Comparison of ENCODE assay signal across 19 cellular contexts in the genomic region with DNA sequence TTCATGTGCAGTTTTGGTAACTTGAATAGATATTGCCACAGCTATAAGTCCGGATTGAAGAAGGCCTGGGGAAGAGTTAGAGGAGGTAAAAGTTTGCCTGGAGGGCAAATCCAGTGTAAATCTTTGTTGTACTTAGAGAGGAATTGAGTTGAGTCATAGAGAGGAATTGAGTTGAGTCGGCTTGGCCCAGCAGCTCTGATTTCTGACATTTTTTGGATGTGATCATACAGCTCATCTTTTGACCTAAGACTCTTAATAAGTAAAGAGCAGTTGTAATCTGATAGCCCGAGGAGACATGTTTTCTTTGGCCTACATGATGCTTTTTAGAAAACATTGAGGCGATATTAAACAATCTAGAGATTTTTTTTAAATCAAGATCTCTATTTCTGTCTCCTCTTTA. TPM values are rescaled to one million over a fixed set of nuclear protein-coding genes. Genes with fewer than 3 reads are reported as not detected.
DNase-seq lines count a peak whose midpoint lies in the region; ATAC-seq, FAIRE-seq and TF ChIP-seq lines count a peak whose summit lies in the region.
"Had no signal": no experiment of that assay in that cellular context is flagged by ENCODE, and none has a peak within 500 bp of the region (broad histone marks: within the 10 kb centered on the region; RNA-seq: fewer than 3 reads in every experiment).

No MANE protein-coding gene starts in this region.

- H3K27me3 ChIP-seq in bronchial epithelial cell (ENCODE audit: control insufficient read depth, insufficient read depth, low read length) (peaks cover 32% of the 10 kb centered on the region), mesenchymal stem cell (ENCODE audit: control insufficient read depth in 1 of 2, insufficient read depth in 1 of 2, low read length in 2 of 2) (peaks cover 23 to 26% of the 10 kb centered on the region in 2 experiments)
- H3K27me3 ChIP-seq: uterus had no signal

- H4K8ac ChIP-seq in mesenchymal stem cell (ENCODE audit: low read length), result no peak overlapping the region

- H3K4ac ChIP-seq in mesenchymal stem cell (ENCODE audit: low read depth in 1 of 2, low read length in 2 of 2), result no peak overlapping the region

- FAIRE-seq in bronchial epithelial cell (lab: Jason Lieb, UNC), result no peak

- H3K36me3 Mint-ChIP-seq in natural killer cell, result peaks cover 9% of the 10 kb centered on the region

- H2BK120ac ChIP-seq in mesenchymal stem cell (ENCODE audit: low read depth, low read length), result no peak overlapping the region

- no peak overlapping the region for H3K14ac ChIP-seq in mesenchymal stem cell (ENCODE audit: low read length in 2 of 2)

- H3K4me1 ChIP-seq in mesenchymal stem cell (ENCODE audit: control insufficient read depth, insufficient read depth, low read depth, low read length), result peaks cover 31% of the 10 kb centered on the region
- H3K4me1 ChIP-seq: uterus had no signal

- H3K23ac ChIP-seq in mesenchymal stem cell (ENCODE audit: low read length in 2 of 2), result no peak overlapping the region

- TF ChIP-seq CTCF in AG10803 (conservative IDR thresholded peaks at IDR 0.05; ENCODE audit: low read length), result no peak
- TF ChIP-seq CTCF in bronchial epithelial cell (IDR thresholded peaks at IDR 0.05; ENCODE audit: insufficient read depth, low read length, severe bottlenecking), result no peak
- no peak for TF ChIP-seq CTCF in natural killer cell (IDR thresholded peaks at IDR 0.05)

- H3K9ac ChIP-seq in mesenchymal stem cell (ENCODE audit: low read length), result peak overlapping the region; percentile 50

- WGBS in mesenchymal stem cell, result 28% methylated on average over 2 of the region's 4 CpGs

- no peaks in the 10 kb centered on the region for H3K9me3 Mint-ChIP-seq in natural killer cell
- H3K9me3 Mint-ChIP-seq: activated T-cell treated with anti-CD3 and anti-CD28 coated beads, Interleukin-2, amount 50 U/mL, for 72 hours; neural crest cell had no signal

- peaks cover 17 to 37% of the 10 kb centered on the region in 2 donors for H3K4me1 Mint-ChIP-seq in natural killer cell

- no peak overlapping the region for H2AK5ac ChIP-seq in mesenchymal stem cell (ENCODE audit: low read length, severe bottlenecking)

- H2BK12ac ChIP-seq in mesenchymal stem cell (ENCODE audit: low read length in 2 of 2), result no peak overlapping the region

- no peak overlapping the region for H2AFZ ChIP-seq in mesenchymal stem cell (ENCODE audit: low read depth, low read length)

- H2BK15ac ChIP-seq in mesenchymal stem cell (ENCODE audit: low read depth, poor library complexity, severe bottlenecking), result no peak overlapping the region

- no peaks in the 10 kb centered on the region for H3K9me3 ChIP-seq in mesenchymal stem cell (ENCODE audit: control insufficient read depth, low read length)
- H3K9me3 ChIP-seq: esophagus muscularis mucosa, uterus had no signal

- no peaks in the 10 kb centered on the region for H3K79me1 ChIP-seq in mesenchymal stem cell (replicated peaks; ENCODE audit: low read length, poor library complexity, severe bottlenecking)

- peak overlapping the region; percentile 72 for H3K27ac ChIP-seq in mesenchymal stem cell (ENCODE audit: low read length, poor library complexity, severe bottlenecking)
- H3K27ac ChIP-seq: C4-2B, cardiac muscle cell, uterus had no signal

- peaks cover 33 to 56% of the 10 kb centered on the region in 2 donors for H3K27me3 Mint-ChIP-seq in natural killer cell (ENCODE audit: low read depth in 2 of 2)

- no peak overlapping the region for H4K91ac ChIP-seq in mesenchymal stem cell (ENCODE audit: low read length)

- H3K36me3 ChIP-seq in bronchial epithelial cell (ENCODE audit: control insufficient read depth, insufficient read depth, low read length), result no peaks in the 10 kb centered on the region
- H3K36me3 ChIP-seq in mesenchymal stem cell (ENCODE audit: control insufficient read depth in 1 of 2, insufficient read depth in 2 of 2, low read depth in 1 of 2, low read length in 2 of 2), result no peaks in the 10 kb centered on the region
- H3K36me3 ChIP-seq: cardiac muscle cell, esophagus muscularis mucosa, uterus had no signal

- no peak overlapping the region for H3K27ac Mint-ChIP-seq in natural killer cell
- H3K27ac Mint-ChIP-seq: activated T-cell treated with anti-CD3 and anti-CD28 coated beads, Interleukin-2, amount 50 U/mL, for 72 hours had no signal

- DNase-seq in AG10803 (ENCODE audit: low read depth), result peak; percentile 95
- peak; percentile 95 for DNase-seq in M059J (ENCODE audit: low read depth)
- peak; percentile 43 for DNase-seq in bronchial epithelial cell (ENCODE audit: low read depth)
- DNase-seq in mesenchymal stem cell, result peak; percentile 68
- no peak for DNase-seq in natural killer cell
- no peak for DNase-seq in T-helper 9 cell
- no peak for DNase-seq in cortex of kidney (lab: John Stamatoyannopoulos, UW)
- DNase-seq in inferior parietal cortex (ENCODE audit: extremely low spot score), result no peak
- DNase-seq: activated CD4-positive, CD25-positive, alpha-beta regulatory T cell treated with anti-CD3 and anti-CD28 coated beads, Interleukin-2, amount 50 U/mL, for 72 hours; activated T-cell treated with anti-CD3 and anti-CD28 coated beads, Interleukin-2, amount 50 U/mL, for 72 hours; NCI-H1105 treated with DMSO at 0.1 percent for 48 hours; NCI-H526 treated with DMSO at 0.1 percent for 48 hours; uterus had no signal

- peak overlapping the region in 1 of 2 experiments; percentile 65 for H3K18ac ChIP-seq in mesenchymal stem cell (ENCODE audit: low read depth in 1 of 2, low read length in 2 of 2)

- no peak overlapping the region for H2BK5ac ChIP-seq in mesenchymal stem cell (ENCODE audit: low read depth, low read length, poor library complexity, severe bottlenecking)

- no peak overlapping the region for H3K4me2 ChIP-seq in mesenchymal stem cell (ENCODE audit: low read length, poor library complexity, severe bottlenecking)
- H3K4me2 ChIP-seq: smooth muscle cell had no signal

- intact Hi-C loops in natural killer cell (cut with micrococcal nuclease), result no loop called here

- H3K4me3 Mint-ChIP-seq in natural killer cell, result no peak overlapping the region
- H3K4me3 Mint-ChIP-seq: activated T-cell treated with anti-CD3 and anti-CD28 coated beads, Interleukin-2, amount 50 U/mL, for 72 hours; neural crest cell had no signal

- no peak for ATAC-seq in natural killer cell
- ATAC-seq: activated T-cell treated with anti-CD3 and anti-CD28 coated beads, Interleukin-2, amount 50 U/mL, for 72 hours had no signal

- H3K4me3 ChIP-seq in AG10803 (ENCODE audit: low read length) (no peak overlapping the region), bronchial epithelial cell (ENCODE audit: low read depth, low read length) (no peak overlapping the region), mesenchymal stem cell (ENCODE audit: insufficient read depth in 1 of 2, low read depth in 1 of 2, low read length in 2 of 2) (peak overlapping the region in 1 of 2 experiments; percentile 56)
- H3K4me3 ChIP-seq: cardiac muscle cell, smooth muscle cell, uterus had no signal

RNA-seq across cellular contexts. Expression of a gene that starts 3.9 kb away (rescaled TPM):
- 0.02 TPM in 1 of 2 replicates, not detected in the other for total RNA-seq in M059J (2014; rRNA removed; shearing (Covaris generic))
- under 0.01 TPM in 1 of 2 replicates, not detected in the other for total RNA-seq in bronchial epithelial cell
- 0.51 TPM for polyA plus RNA-seq in mesenchymal stem cell (2013, experiment 1 of 2)
- polyA plus RNA-seq in mesenchymal stem cell (2013, experiment 2 of 2), result 0.53 TPM
- 1 to 10 TPM; 2.0 to 6.6 (median 3.2) TPM for total RNA-seq in natural killer cell
- total RNA-seq: HT-29 had no signal

Comparison
In these comparisons a context has a peak if more than half of its experiments do, and no peak if none do; other contexts are left out.
1. DNase-seq: peak in AG10803 (single experiment), M059J (single experiment), bronchial epithelial cell (single experiment) and mesenchymal stem cell (single experiment); none in natural killer cell (single experiment), T-helper 9 cell (single experiment), cortex of kidney (single experiment) and inferior parietal cortex (single experiment).